1 cellular context compared by ENCODE assay signal in genomic region chr1:2202008-2202575, GRCh38.
A peak's percentile ranks its signal among the peaks of the same experiment; 100 is the strongest.
TF ChIP-seq lines count a peak whose summit lies in the region.

No MANE protein-coding gene starts in this region.

TF ChIP-seq in HepG2, 621 proteins besides CTCF, POLR2A, EP300 and RAD21:
- TF ChIP-seq MAFF (IDR thresholded peaks at IDR 0.05; ENCODE audit: low read depth, low read length) (no peak), MXD3 (CRISPR knock-in tag; IDR thresholded peaks at IDR 0.05) (no peak), SPEN (CRISPR knock-in tag; IDR thresholded peaks at IDR 0.05; ENCODE audit: low read depth) (no peak), ZNF800 (CRISPR knock-in tag; IDR thresholded peaks at IDR 0.05) (no peak), ZNF121 (CRISPR knock-in tag; IDR thresholded peaks at IDR 0.05) (0 out of 2 replicates have a peak, but pooled peaks have one; percentile 46), AGO2 (optimal IDR thresholded peaks at IDR 0.05; ENCODE audit: low read depth, low read length) (no peak)
